ENCODE assay signal across 22 cellular contexts in genomic region chr16:65515193-65515592, GRCh38.
"Had no signal": no experiment of that assay in that cellular context is flagged by ENCODE, and none has a peak within 500 bp of the region (broad histone marks: within the 10 kb centered on the region; RNA-seq: fewer than 3 reads in every experiment).

No MANE protein-coding gene starts in this region.

- H3K27ac ChIP-seq: HL-60, SJSA1, SK-N-MC had no signal

- H3K36me3 ChIP-seq: SJSA1 had no signal

- DNase-seq: KBM-7, MV-4-11, NCI-H1092, NCI-H1105 treated with DMSO at 0.1 percent for 48 hours, NCI-H1417 treated with DMSO at 0.1 percent for 48 hours, NCI-H146, NCI-H1694 treated with DMSO at 0.1 percent for 48 hours, NCI-H1930, NCI-H2081, NCI-H2107, NCI-H2227 treated with DMSO at 0.1 percent for 48 hours, NCI-H446, NCI-H510A, NCI-H524 treated with DMSO at 0.1 percent for 48 hours, NCI-H69, NCI-H774, Right ventricle myocardium superior, RPMI8226, SIG-M5 had no signal

- H3K27me3 ChIP-seq: SJSA1 had no signal

- H3K4me3 ChIP-seq: SJSA1, SK-N-MC had no signal

- H3K9me3 ChIP-seq: SJSA1 had no signal
